ENCODE assay signal across 1 cellular context in the genomic region with DNA sequence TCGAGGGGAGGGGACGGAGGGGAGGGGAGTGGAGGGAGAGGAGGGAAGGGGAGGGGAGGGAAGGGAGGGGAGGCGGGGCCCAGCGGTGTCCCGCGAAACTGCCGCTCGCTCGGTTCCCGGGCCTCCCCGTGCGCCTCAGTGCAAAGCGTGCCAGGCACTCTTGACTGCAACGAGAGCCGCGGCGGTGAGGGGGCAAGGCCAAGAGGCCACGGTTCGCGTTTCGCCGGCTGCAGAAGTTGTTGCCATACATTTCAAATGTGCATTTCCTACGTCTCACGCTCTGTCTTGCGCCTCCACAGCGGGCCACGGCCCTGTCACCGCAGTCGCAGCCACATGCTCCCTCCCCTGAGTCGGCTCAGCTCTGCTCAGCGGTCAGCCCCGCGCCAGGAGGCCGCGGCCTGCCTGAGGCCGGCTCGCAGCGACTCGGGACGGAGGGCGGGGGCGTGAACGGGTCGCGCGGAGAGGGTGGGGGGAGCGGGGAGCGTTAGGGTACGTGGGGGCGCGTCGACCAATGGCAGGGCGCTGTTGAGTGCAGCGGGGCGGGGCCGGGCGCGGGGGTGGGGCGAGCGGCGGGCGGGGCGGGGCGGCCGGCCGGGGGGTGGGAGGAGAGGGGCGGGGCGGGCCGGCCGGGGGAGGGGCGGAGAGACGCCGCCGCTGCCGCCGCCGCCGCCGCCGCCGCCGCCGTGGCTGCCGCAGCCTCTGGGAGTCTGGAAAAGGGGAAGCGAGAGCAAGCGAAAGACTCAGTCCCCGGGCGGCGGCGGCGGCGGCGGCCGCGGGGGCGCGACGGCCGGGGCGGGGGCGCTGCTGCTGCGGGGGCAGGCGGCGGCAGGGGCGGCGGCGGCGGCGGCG.
TF ChIP-seq lines count a peak whose summit lies in the region.

PPP2R5C (plus strand) TSS at position 678 of the 849 bp plus-strand sequence. CDS start 185 bp downstream, outside the sequence.

TF ChIP-seq in K562, 482 proteins besides CTCF, POLR2A, EP300 and RAD21 (continued from another document and continues in another):
- TF ChIP-seq ZNF41 (CRISPR knock-in tag; conservative IDR thresholded peaks at IDR 0.05) (no peak), XRCC4 (IDR thresholded peaks at IDR 0.05; ENCODE audit: extremely low read depth, insufficient read depth, insufficient read length) (no peak), CHD1 (IDR thresholded peaks at IDR 0.05; ENCODE audit: low read length) (peak; percentile 99), ZNF408 (CRISPR knock-in tag; IDR thresholded peaks at IDR 0.05; ENCODE audit: low read depth) (no peak), HOMEZ (CRISPR knock-in tag; IDR thresholded peaks at IDR 0.05) (no peak), ETV5 (CRISPR knock-in tag; IDR thresholded peaks at IDR 0.05; ENCODE audit: low read depth) (no peak), PHF8 (IDR thresholded peaks at IDR 0.05; ENCODE audit: borderline replicate concordance, low read length) (peak; percentile 81), HDAC1 (IDR thresholded peaks at IDR 0.05) (peak in 1 of 2 experiments; percentile 91; a peak in 2 of 4 replicates), SP1 (CRISPR knock-in tag; IDR thresholded peaks at IDR 0.05) (peak; percentile 87), TBP (optimal IDR thresholded peaks at IDR 0.05; ENCODE audit: low read depth, low read length) (no peak), USF2 (CRISPR knock-in tag; IDR thresholded peaks at IDR 0.05) (no peak), PCBP2 (IDR thresholded peaks at IDR 0.05; ENCODE audit: low read depth, low read length, poor library complexity, severe bottlenecking) (peak; percentile 60), ZBTB7A (IDR thresholded peaks at IDR 0.05; ENCODE audit: borderline replicate concordance, control insufficient read depth, low read depth, low read length) (peak; percentile 62; the same call in 1 of the 2 replicates), NFATC3 (IDR thresholded peaks at IDR 0.05) (no peak), ATF7 (IDR thresholded peaks at IDR 0.05) (peak; percentile 49; the same call in 1 of the 2 replicates), ZNF395 (CRISPR knock-in tag; IDR thresholded peaks at IDR 0.05) (0 out of 2 replicates have a peak, but pooled peaks have one; percentile 25), HINFP (tag; conservative IDR thresholded peaks at IDR 0.05; ENCODE audit: low read depth) (no peak), ZNF324 (CRISPR knock-in tag; IDR thresholded peaks at IDR 0.05) (no peak), TRIM24 (IDR thresholded peaks at IDR 0.05) (peak in 1 of 2 experiments; percentile 42; a peak in 1 of 4 replicates), FOSL1 (tag; conservative IDR thresholded peaks at IDR 0.05) (no peak), ELF4 (CRISPR knock-in tag; IDR thresholded peaks at IDR 0.05) (no peak), TOE1 (IDR thresholded peaks at IDR 0.05; ENCODE audit: borderline replicate concordance) (peak; percentile 71; the same call in 1 of the 2 replicates), TOE1 (CRISPR knock-in tag; IDR thresholded peaks at IDR 0.05; ENCODE audit: borderline replicate concordance, low read depth) (no peak), TCF3 (CRISPR knock-in tag; IDR thresholded peaks at IDR 0.05) (peak; percentile 14; the same call in 1 of the 2 replicates), CREB5 (CRISPR knock-in tag; IDR thresholded peaks at IDR 0.05) (no peak), RBM15 (IDR thresholded peaks at IDR 0.05; ENCODE audit: insufficient read depth, low read length) (no peak), NCOA4 (IDR thresholded peaks at IDR 0.05; ENCODE audit: partially characterized antibody) (no peak), MTF1 (CRISPR knock-in tag; IDR thresholded peaks at IDR 0.05; ENCODE audit: borderline replicate concordance) (no peak), SPI1 (IDR thresholded peaks at IDR 0.05; ENCODE audit: borderline replicate concordance, low read depth, low read length) (peak; percentile 53; the same call in 1 of the 2 replicates), STAT5A (IDR thresholded peaks at IDR 0.05; ENCODE audit: borderline replicate concordance, low read length) (no peak), HNRNPK (IDR thresholded peaks at IDR 0.05; ENCODE audit: low read depth, low read length, poor library complexity, severe bottlenecking) (peak; percentile 97), ZNF197 (CRISPR knock-in tag; IDR thresholded peaks at IDR 0.05; ENCODE audit: low read depth) (no peak), ZNF766 (CRISPR knock-in tag; conservative IDR thresholded peaks at IDR 0.05) (0 out of 2 replicates have a peak, but pooled peaks have one; percentile 12), CHCHD3 (CRISPR knock-in tag; IDR thresholded peaks at IDR 0.05) (0 out of 2 replicates have a peak, but pooled peaks have one; percentile 39), TEAD4 (IDR thresholded peaks at IDR 0.05; ENCODE audit: low read length) (peak; percentile 44; the same call in 1 of the 2 replicates), TEAD4 (CRISPR knock-in tag; IDR thresholded peaks at IDR 0.05; ENCODE audit: borderline replicate concordance) (no peak), BRD4 (IDR thresholded peaks at IDR 0.05) (peak; percentile 70; the same call in 1 of the 2 replicates), ILF3 (IDR thresholded peaks at IDR 0.05; ENCODE audit: borderline replicate concordance) (no peak), HNRNPLL (IDR thresholded peaks at IDR 0.05; ENCODE audit: low read depth, low read length, poor library complexity, severe bottlenecking) (no peak), STAG1 (CRISPR knock-in tag; IDR thresholded peaks at IDR 0.05; ENCODE audit: borderline replicate concordance) (no peak), ARID1B (IDR thresholded peaks at IDR 0.05) (peak; percentile 34; the same call in 1 of the 2 replicates), SMARCA5 (IDR thresholded peaks at IDR 0.05) (0 out of 2 replicates have a peak, but pooled peaks have one; percentile 29), ZNF551 (CRISPR knock-in tag; IDR thresholded peaks at IDR 0.05) (no peak), JUND (IDR thresholded peaks at IDR 0.05; ENCODE audit: borderline replicate concordance, low read depth, low read length) (no peak), JUND (tag; IDR thresholded peaks at IDR 0.05; ENCODE audit: borderline replicate concordance, low read depth, low read length) (no peak), ZNF586 (CRISPR knock-in tag; conservative IDR thresholded peaks at IDR 0.05) (no peak), E2F6 (IDR thresholded peaks at IDR 0.05; ENCODE audit: borderline replicate concordance in 1 of 2, extremely low read depth in 1 of 2, insufficient read depth in 1 of 2, insufficient read length in 1 of 2, low read depth in 1 of 2, low read length in 1 of 2, poor library complexity in 1 of 2, severe bottlenecking in 1 of 2) (peak in 1 of 2 experiments; percentile 27), ZNF77 (CRISPR knock-in tag; IDR thresholded peaks at IDR 0.05) (no peak), KAT7 (CRISPR knock-in tag; IDR thresholded peaks at IDR 0.05; ENCODE audit: borderline replicate concordance) (no peak), SIN3A (IDR thresholded peaks at IDR 0.05; ENCODE audit: borderline replicate concordance in 2 of 2, control insufficient read depth in 1 of 2, low read depth in 2 of 2, low read length in 2 of 2) (peak; percentile 26 to 36; a peak in 2 of 4 replicates), ARHGAP35 (IDR thresholded peaks at IDR 0.05; ENCODE audit: partially characterized antibody) (no peak), IFI16 (CRISPR knock-in tag; IDR thresholded peaks at IDR 0.05) (no peak)
- TF ChIP-seq, protein P1, sequence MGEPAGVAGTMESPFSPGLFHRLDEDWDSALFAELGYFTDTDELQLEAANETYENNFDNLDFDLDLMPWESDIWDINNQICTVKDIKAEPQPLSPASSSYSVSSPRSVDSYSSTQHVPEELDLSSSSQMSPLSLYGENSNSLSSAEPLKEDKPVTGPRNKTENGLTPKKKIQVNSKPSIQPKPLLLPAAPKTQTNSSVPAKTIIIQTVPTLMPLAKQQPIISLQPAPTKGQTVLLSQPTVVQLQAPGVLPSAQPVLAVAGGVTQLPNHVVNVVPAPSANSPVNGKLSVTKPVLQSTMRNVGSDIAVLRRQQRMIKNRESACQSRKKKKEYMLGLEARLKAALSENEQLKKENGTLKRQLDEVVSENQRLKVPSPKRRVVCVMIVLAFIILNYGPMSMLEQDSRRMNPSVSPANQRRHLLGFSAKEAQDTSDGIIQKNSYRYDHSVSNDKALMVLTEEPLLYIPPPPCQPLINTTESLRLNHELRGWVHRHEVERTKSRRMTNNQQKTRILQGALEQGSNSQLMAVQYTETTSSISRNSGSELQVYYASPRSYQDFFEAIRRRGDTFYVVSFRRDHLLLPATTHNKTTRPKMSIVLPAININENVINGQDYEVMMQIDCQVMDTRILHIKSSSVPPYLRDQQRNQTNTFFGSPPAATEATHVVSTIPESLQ (CRISPR knock-in tag; IDR thresholded peaks at IDR 0.05): peak; percentile 51; the same call in 1 of the 2 replicates
- TF ChIP-seq, protein P2, sequence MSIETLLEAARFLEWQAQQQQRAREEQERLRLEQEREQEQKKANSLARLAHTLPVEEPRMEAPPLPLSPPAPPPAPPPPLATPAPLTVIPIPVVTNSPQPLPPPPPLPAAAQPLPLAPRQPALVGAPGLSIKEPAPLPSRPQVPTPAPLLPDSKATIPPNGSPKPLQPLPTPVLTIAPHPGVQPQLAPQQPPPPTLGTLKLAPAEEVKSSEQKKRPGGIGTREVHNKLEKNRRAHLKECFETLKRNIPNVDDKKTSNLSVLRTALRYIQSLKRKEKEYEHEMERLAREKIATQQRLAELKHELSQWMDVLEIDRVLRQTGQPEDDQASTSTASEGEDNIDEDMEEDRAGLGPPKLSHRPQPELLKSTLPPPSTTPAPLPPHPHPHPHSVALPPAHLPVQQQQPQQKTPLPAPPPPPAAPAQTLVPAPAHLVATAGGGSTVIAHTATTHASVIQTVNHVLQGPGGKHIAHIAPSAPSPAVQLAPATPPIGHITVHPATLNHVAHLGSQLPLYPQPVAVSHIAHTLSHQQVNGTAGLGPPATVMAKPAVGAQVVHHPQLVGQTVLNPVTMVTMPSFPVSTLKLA (conservative IDR thresholded peaks at IDR 0.05): peak; percentile 60 to 84
- TF ChIP-seq, protein P3, sequence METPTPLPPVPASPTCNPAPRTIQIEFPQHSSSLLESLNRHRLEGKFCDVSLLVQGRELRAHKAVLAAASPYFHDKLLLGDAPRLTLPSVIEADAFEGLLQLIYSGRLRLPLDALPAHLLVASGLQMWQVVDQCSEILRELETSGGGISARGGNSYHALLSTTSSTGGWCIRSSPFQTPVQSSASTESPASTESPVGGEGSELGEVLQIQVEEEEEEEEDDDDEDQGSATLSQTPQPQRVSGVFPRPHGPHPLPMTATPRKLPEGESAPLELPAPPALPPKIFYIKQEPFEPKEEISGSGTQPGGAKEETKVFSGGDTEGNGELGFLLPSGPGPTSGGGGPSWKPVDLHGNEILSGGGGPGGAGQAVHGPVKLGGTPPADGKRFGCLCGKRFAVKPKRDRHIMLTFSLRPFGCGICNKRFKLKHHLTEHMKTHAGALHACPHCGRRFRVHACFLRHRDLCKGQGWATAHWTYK (CRISPR knock-in tag; IDR thresholded peaks at IDR 0.05): 0 out of 2 replicates have a peak, but pooled peaks have one; percentile 44
